ENCODE assay signal across 11 cellular contexts in the genomic region with DNA sequence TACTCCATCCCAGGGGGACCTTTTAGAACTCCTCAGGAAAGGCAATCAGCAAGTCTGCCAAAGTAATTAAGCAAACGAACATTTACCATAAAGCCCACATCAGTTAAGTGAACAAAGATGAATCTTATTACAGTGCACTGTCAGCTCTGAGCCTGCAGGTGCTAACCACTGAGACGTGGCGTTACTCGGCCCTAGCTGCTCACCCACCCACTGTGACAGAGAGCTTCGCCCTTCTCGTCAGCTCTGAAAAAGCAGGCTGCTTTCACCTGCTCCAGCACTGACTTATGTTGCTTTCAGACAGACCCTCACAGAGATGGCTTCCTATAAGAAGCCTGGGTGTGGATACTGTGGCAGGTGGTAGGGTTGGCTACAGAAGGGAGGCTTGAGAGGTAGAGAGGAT.
DNase-seq lines count a peak whose midpoint lies in the region; ATAC-seq, FAIRE-seq and TF ChIP-seq lines count a peak whose summit lies in the region.
"Had no signal": no experiment of that assay in that cellular context is flagged by ENCODE, and none has a peak within 500 bp of the region (broad histone marks: within the 10 kb centered on the region; RNA-seq: fewer than 3 reads in every experiment).

No MANE protein-coding gene starts in this region.

- CTCF ChIA-PET in RWPE1 (lab: Yijun Ruan, JAX), result interaction anchor here (0.6 kb wide), 4 partner anchors 11 to 163 kb away, joined by 3 to 4 read pairs (median 4); no protein-coding TSS in a partner anchor

- peaks cover 58% of the 10 kb centered on the region for H3K4me1 Mint-ChIP-seq in memory B cell

- H3K27ac ChIP-seq in RWPE1, result no peak overlapping the region

- no peak overlapping the region for H3K4me3 ChIP-seq in foreskin fibroblast (ENCODE audit: low read depth in 1 of 2, low read length in 2 of 2)

- FAIRE-seq in urothelium cell line (lab: Jason Lieb, UNC), result no peak

- peaks cover 4% of the 10 kb centered on the region for H3K36me3 Mint-ChIP-seq in memory B cell

- no peak for TF ChIP-seq CTCF in RWPE1 (conservative IDR thresholded peaks at IDR 0.05; ENCODE audit: low read depth)
- no peak for TF ChIP-seq CTCF in foreskin fibroblast (IDR thresholded peaks at IDR 0.05; ENCODE audit: low read depth, low read length)

- H3K4me3 Mint-ChIP-seq in memory B cell, result peak overlapping the region; percentile 50

- DNase-seq in memory B cell (ENCODE audit: low spot score in 2 of 2) (peak; percentile 50 to 54), urothelium cell line (ENCODE audit: low spot score) (no peak), RWPE1 (ENCODE audit: low spot score) (no peak), SHP77 (lab: John Stamatoyannopoulos, UW) (no peak), foreskin fibroblast (no peak)
- DNase-seq: cortex of kidney, kidney glomerular epithelial cell, NCI-H82 had no signal

- POLR2A ChIA-PET in RWPE1 (lab: Yijun Ruan, JAX; ENCODE audit: low non-redundant PET), result no interaction called here

- H3K27ac Mint-ChIP-seq in memory B cell, result peak overlapping the region; percentile 97

- no peaks in the 10 kb centered on the region for H3K9me3 Mint-ChIP-seq in memory B cell

- peak; percentile 59 for ATAC-seq in GM18868 (IDR thresholded peaks at IDR 0.05; ENCODE audit: unreplicated experiment)
- peak; percentile 47 for ATAC-seq in GM21619 (IDR thresholded peaks at IDR 0.05; ENCODE audit: unreplicated experiment)
- peak; percentile 36 for ATAC-seq in HG03558 (IDR thresholded peaks at IDR 0.05; ENCODE audit: extremely low read depth, unreplicated experiment)
- peak; percentile 79 for ATAC-seq in memory B cell (ENCODE audit: low read depth)

- H3K27me3 Mint-ChIP-seq in memory B cell, result no peaks in the 10 kb centered on the region

Comparison
In these comparisons a context has a peak if more than half of its experiments do, and no peak if none do; other contexts are left out.
1. DNase-seq: peak in memory B cell (2 of 2); none in urothelium cell line (single experiment), RWPE1 (single experiment), SHP77 (0 of 2) and foreskin fibroblast (0 of 2).
2. Peak in every context shown above with its lines, with median percentiles within 50 percentile points of each other: ATAC-seq.